Comparison of ENCODE assay signal across 8 cellular contexts in the genomic region with DNA sequence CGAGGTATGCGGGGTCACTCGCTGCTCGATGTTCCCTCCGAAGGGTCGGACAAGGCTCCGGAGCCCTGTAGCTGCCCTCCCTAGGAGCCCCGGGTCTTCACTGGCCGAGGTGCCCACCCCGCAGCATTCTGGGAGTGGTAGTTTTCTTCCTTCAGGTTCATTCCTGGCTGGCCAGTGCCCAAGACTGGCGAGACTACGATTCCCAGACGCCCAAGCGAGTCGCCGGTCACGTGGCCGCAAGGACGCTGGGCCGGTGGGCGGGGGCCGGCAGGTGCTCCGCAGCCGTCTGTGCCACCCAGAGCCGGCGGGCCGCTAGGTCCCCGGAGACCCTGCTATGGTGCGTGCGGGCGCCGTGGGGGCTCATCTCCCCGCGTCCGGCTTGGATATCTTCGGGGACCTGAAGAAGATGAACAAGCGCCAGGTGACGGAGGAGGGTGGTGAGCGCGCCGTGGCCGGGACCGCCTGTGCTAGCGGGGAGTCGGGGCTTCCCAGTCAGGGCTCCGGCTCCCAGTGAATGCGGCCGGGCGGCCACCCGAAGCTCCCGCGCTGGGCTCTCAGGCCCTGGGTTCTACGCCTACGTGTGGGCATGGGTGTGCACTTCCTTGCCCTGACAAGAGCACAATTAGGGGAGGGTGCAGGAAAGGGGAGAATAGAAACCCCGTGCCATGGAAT. TPM values are rescaled to one million over a fixed set of nuclear protein-coding genes. Genes with fewer than 3 reads are reported as not detected.
DNase-seq lines count a peak whose midpoint lies in the region; ATAC-seq and TF ChIP-seq lines count a peak whose summit lies in the region.

A gene (plus strand): TSS at position 270 of the 672 bp plus-strand sequence. CDS start 65 bp downstream, at position 335.

- peak within 1 kb of the TSS; percentile 100 for H3K27ac Mint-ChIP-seq in IgD-negative memory B cell

- peaks cover 4% of the 10 kb centered on the region for H3K27me3 Mint-ChIP-seq in IgD-negative memory B cell

- no peak for TF ChIP-seq CTCF in epithelial cell of proximal tubule (conservative IDR thresholded peaks at IDR 0.05; ENCODE audit: low read depth, low read length)

- peaks cover 32 to 37% (median 34%) of the 10 kb centered on the region in 3 donors for H3K4me1 Mint-ChIP-seq in IgD-negative memory B cell

- H3K4me3 ChIP-seq in epithelial cell of proximal tubule (ENCODE audit: low read depth, low read length) = peak within 1 kb of the TSS; percentile 90

- DNase-seq in DMS 273 (lab: John Stamatoyannopoulos, UW; ENCODE audit: unreplicated experiment) (peak; percentile 99), OCI-M2 (lab: John Stamatoyannopoulos, UW; ENCODE audit: unreplicated experiment) (peak; percentile 70), activated T-cell treated with anti-CD3 and anti-CD28 coated beads for 48 hours (ENCODE audit: low read depth) (peak; percentile 94), epithelial cell of proximal tubule (ENCODE audit: low read depth) (peak; percentile 76), mucosa of gallbladder (ENCODE audit: low spot score) (peak; percentile 98)
- peak; percentile 88 to 94 for DNase-seq in stimulated activated CD8-positive, alpha-beta memory T cell treated with anti-CD3 and anti-CD28 coated beads, Interleukin-4, amount 100 ng/mL, for 4 hours (ENCODE audit: low read depth in 2 of 2, low spot score in 1 of 2)

- H3K4me3 Mint-ChIP-seq in IgD-negative memory B cell = peak within 1 kb of the TSS; percentile 95 to 100 (median 99)

- H3K36me3 Mint-ChIP-seq in IgD-negative memory B cell = no peaks in the 10 kb centered on the region

- H3K9me3 Mint-ChIP-seq in IgD-negative memory B cell = no peaks in the 10 kb centered on the region

- ATAC-seq in GM21529 (IDR thresholded peaks at IDR 0.05; ENCODE audit: unreplicated experiment) = peak; percentile 77

RNA-seq across cellular contexts. Expression of the gene that starts here (rescaled TPM):
- polyA plus RNA-seq in IgD-negative memory B cell = 260 TPM
- total RNA-seq in epithelial cell of proximal tubule (37.6 and 49.4 TPM in 2 replicates), mucosa of gallbladder (58.7 TPM)

Comparison
In these comparisons a context has a peak if more than half of its experiments do, and no peak if none do; other contexts are left out.
1. Peak in every context shown above with its lines: DNase-seq, ATAC-seq and H3K4me3 ChIP-seq.